26 cellular contexts compared by ENCODE assay signal in genomic region chr4:1652088-1652487, GRCh38. TPM values are rescaled to one million over a fixed set of nuclear protein-coding genes. Genes with fewer than 3 reads are reported as not detected.
"Had no signal": no experiment of that assay in that cellular context is flagged by ENCODE, and none has a peak within 500 bp of the region (broad histone marks: within the 10 kb centered on the region; RNA-seq: fewer than 3 reads in every experiment).

No MANE protein-coding gene starts in this region.

- H3K4me3 ChIP-seq: dorsolateral prefrontal cortex, gastrocnemius medialis, lower lobe of right lung, pancreas, smooth muscle cell, stomach, thyroid gland had no signal

- H3K9me3 ChIP-seq: gastrocnemius medialis, lower lobe of right lung, neutrophil, pancreas, stomach, thyroid gland had no signal

- H3K27me3 ChIP-seq: dorsolateral prefrontal cortex, gastrocnemius medialis, neutrophil, pancreas, stomach, thyroid gland had no signal

- H3K36me3 ChIP-seq: gastrocnemius medialis, lower lobe of right lung, neutrophil, pancreas, thyroid gland had no signal

- H3K27me3 Mint-ChIP-seq: progenitor cell of endocrine pancreas, type B pancreatic cell had no signal

- H3K9me3 Mint-ChIP-seq: natural killer cell, type B pancreatic cell had no signal

- H3K4me3 Mint-ChIP-seq: natural killer cell, type B pancreatic cell had no signal

- H3K27ac Mint-ChIP-seq: natural killer cell, progenitor cell of endocrine pancreas, type B pancreatic cell had no signal

- DNase-seq: dorsolateral prefrontal cortex; effector CD4-positive, alpha-beta T cell; foreskin fibroblast; gastrocnemius medialis; head of caudate nucleus; left ventricle myocardium superior; lower lobe of right lung; natural killer cell; pancreas; stimulated activated CD4-positive, alpha-beta T cell treated with anti-CD3 and anti-CD28 coated beads, Interleukin-12 subunit alpha, Interleukin-12 subunit beta, amount 100 ng/mL, for 4 hours; stimulated activated CD4-positive, alpha-beta T cell treated with anti-CD3 and anti-CD28 coated beads, Interleukin-1b, Interleukin-23, amount 100 ng/mL, for 48 hours; stimulated activated CD4-positive, alpha-beta T cell treated with anti-CD3 and anti-CD28 coated beads, Interleukin-4, amount 100 ng/mL, for 1 hour; stimulated activated CD8-positive, alpha-beta memory T cell treated with anti-CD3 and anti-CD28 coated beads, Interleukin-4, amount 100 ng/mL, for 48 hours; stimulated activated naive CD4-positive, alpha-beta T cell; stomach; thyroid gland had no signal

- FAIRE-seq: colon, keratinocyte, pancreas had no signal

- H3K27ac ChIP-seq: dorsolateral prefrontal cortex, epithelial cell of prostate, gastrocnemius medialis, lower lobe of right lung, neutrophil, pancreas, stomach, thyroid gland had no signal

- ATAC-seq: esophagus mucosa, gastrocnemius medialis, left ventricle myocardium superior, lower lobe of right lung, pancreas, sciatic nerve had no signal

- H3K36me3 Mint-ChIP-seq: natural killer cell, type B pancreatic cell had no signal

- H3K4me2 ChIP-seq: smooth muscle cell had no signal

- H3K4me1 ChIP-seq: gastrocnemius medialis, lower lobe of right lung, pancreas, stomach, thyroid gland had no signal

RNA-seq across cellular contexts. Expression of gene FAM53A, which starts 32.0 kb away (rescaled TPM):
- total RNA-seq: smooth muscle cell had no signal
- polyA plus RNA-seq: neural cell had no signal
